In the genomic region with DNA sequence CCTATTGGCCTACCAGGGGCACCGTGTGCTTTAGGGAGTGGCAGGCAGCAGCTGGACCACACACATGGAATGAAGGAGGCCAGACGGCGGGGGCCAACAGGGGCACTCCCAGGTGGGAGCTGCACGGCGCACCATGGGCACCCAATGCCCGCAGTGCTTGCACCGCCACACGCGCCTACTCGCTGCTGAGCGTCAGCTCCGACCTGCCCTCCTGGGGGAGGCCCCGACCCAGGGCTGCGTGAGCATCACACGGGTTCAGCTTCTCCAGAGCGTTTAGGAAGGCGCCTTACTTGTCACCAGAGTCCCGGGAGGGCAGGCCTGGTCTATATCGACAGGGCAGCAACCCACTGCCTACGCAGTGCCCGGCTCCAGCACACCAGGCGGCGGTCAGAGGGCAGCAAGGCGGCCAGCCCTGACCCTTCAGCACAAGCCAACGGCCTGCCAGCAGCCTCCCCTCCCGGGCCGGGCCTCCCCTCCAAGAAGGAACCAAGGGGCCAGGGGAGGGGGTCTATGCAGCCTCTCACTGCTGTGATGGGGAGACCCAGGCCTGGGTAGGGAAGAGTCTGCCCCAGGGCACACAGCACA, we compare ENCODE assay signal across 20 cellular contexts.
"Had no signal": no experiment of that assay in that cellular context is flagged by ENCODE, and none has a peak within 500 bp of the region (broad histone marks: within the 10 kb centered on the region; RNA-seq: fewer than 3 reads in every experiment).

No MANE protein-coding gene starts in this region.

- H3K9me3 ChIP-seq: colonic mucosa, esophagus muscularis mucosa, gastrocnemius medialis, heart right ventricle, left lung, lower lobe of right lung, mucosa of descending colon had no signal

- H3K4me1 ChIP-seq: colonic mucosa, esophagus muscularis mucosa, foreskin keratinocyte, gastrocnemius medialis, heart right ventricle, left lung, lower lobe of right lung had no signal

- H3K36me3 ChIP-seq: colonic mucosa, gastrocnemius medialis, heart right ventricle had no signal

- FAIRE-seq: endothelial cell of umbilical vein, islet of Langerhans, keratinocyte had no signal

- ATAC-seq: foreskin keratinocyte, gastrocnemius medialis, heart right ventricle, left cardiac atrium, left lung, left ventricle myocardium superior, lower lobe of right lung, mucosa of descending colon had no signal

- DNase-seq: colonic mucosa; cortex of kidney; effector CD8-positive, alpha-beta T cell; foreskin keratinocyte; gastrocnemius medialis; glutamatergic neuron; head of caudate nucleus; heart right ventricle; hippocampal formation; left cardiac atrium; left lung; left ventricle myocardium superior; lower lobe of right lung; mesenchymal stem cell; mucosa of descending colon; naive B cell had no signal

- H3K27me3 ChIP-seq: colonic mucosa, esophagus muscularis mucosa, foreskin keratinocyte, gastrocnemius medialis, heart right ventricle, left lung had no signal

- H3K4me3 ChIP-seq: colonic mucosa, esophagus muscularis mucosa, gastrocnemius medialis, heart right ventricle, left lung, lower lobe of right lung, mucosa of descending colon had no signal

- H3K27ac ChIP-seq: colonic mucosa, esophagus muscularis mucosa, foreskin keratinocyte, gastrocnemius medialis, heart right ventricle, left lung, lower lobe of right lung had no signal
